1 cellular context compared by ENCODE assay signal in the genomic region with DNA sequence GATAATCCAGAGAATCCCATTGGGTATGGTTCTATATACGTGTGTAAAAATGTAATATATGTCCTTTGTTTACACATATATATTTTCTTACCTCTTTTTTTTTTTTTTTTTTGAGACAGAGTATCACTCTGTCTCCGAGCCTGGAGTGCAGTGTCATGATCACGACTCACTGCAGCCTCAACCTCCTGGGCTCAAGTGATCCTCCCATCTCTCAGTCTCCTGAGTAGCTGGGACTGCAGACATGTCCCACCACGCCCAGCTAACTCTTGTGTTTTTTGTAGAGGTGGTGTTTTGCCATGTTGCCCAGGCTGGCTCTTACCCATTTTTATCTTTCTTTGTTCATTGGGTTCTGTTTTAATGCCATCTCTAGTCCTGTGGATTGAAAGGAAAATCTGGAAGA.
TF ChIP-seq lines count a peak whose summit lies in the region.

No MANE protein-coding gene starts in this region.

TF ChIP-seq in K562, 482 proteins besides CTCF, POLR2A, EP300 and RAD21 (continued from another document):
- TF ChIP-seq U2AF1 (optimal IDR thresholded peaks at IDR 0.05; ENCODE audit: low read depth, low read length) = no peak
- TF ChIP-seq ETV5 (CRISPR knock-in tag; IDR thresholded peaks at IDR 0.05; ENCODE audit: low read depth) = no peak
- no peak for TF ChIP-seq SMC3 (conservative IDR thresholded peaks at IDR 0.05; ENCODE audit: insufficient read depth, low read depth, low read length)
- TF ChIP-seq ZNF232 (CRISPR knock-in tag; IDR thresholded peaks at IDR 0.05) = no peak
- no peak for TF ChIP-seq ZNF311 (CRISPR knock-in tag; IDR thresholded peaks at IDR 0.05)
- TF ChIP-seq, protein P1, sequence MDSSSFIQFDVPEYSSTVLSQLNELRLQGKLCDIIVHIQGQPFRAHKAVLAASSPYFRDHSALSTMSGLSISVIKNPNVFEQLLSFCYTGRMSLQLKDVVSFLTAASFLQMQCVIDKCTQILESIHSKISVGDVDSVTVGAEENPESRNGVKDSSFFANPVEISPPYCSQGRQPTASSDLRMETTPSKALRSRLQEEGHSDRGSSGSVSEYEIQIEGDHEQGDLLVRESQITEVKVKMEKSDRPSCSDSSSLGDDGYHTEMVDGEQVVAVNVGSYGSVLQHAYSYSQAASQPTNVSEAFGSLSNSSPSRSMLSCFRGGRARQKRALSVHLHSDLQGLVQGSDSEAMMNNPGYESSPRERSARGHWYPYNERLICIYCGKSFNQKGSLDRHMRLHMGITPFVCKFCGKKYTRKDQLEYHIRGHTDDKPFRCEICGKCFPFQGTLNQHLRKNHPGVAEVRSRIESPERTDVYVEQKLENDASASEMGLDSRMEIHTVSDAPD (CRISPR knock-in tag; IDR thresholded peaks at IDR 0.05) = no peak
- 0 out of 2 replicates have a peak, but pooled peaks have one; percentile 37 for TF ChIP-seq ZNF384 (IDR thresholded peaks at IDR 0.05; ENCODE audit: low read depth, low read length)
- TF ChIP-seq RBM15 (IDR thresholded peaks at IDR 0.05; ENCODE audit: insufficient read depth, low read length) = no peak
- TF ChIP-seq, protein P2, sequence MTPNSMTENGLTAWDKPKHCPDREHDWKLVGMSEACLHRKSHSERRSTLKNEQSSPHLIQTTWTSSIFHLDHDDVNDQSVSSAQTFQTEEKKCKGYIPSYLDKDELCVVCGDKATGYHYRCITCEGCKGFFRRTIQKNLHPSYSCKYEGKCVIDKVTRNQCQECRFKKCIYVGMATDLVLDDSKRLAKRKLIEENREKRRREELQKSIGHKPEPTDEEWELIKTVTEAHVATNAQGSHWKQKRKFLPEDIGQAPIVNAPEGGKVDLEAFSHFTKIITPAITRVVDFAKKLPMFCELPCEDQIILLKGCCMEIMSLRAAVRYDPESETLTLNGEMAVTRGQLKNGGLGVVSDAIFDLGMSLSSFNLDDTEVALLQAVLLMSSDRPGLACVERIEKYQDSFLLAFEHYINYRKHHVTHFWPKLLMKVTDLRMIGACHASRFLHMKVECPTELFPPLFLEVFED (CRISPR knock-in tag; conservative IDR thresholded peaks at IDR 0.05) = no peak
TF ChIP-seq in K562: peak in this region for 2.
